Comparison of ENCODE assay signal across 9 cellular contexts in genomic region chr6:158654498-158654897, GRCh38. TPM values are rescaled to one million over a fixed set of nuclear protein-coding genes. Genes with fewer than 3 reads are reported as not detected.
DNase-seq lines count a peak whose midpoint lies in the region; ATAC-seq and TF ChIP-seq lines count a peak whose summit lies in the region.
"Had no signal": no experiment of that assay in that cellular context is flagged by ENCODE, and none has a peak within 500 bp of the region (broad histone marks: within the 10 kb centered on the region; RNA-seq: fewer than 3 reads in every experiment).

No MANE protein-coding gene starts in this region.

- H3K36me3 Mint-ChIP-seq in activated naive CD4-positive, alpha-beta T cell treated with anti-CD3 and anti-CD28 coated beads, Interleukin-2, amount 50 U/mL, for 24 hours, result peaks cover 2% of the 10 kb centered on the region
- peaks cover 87% of the 10 kb centered on the region for H3K36me3 Mint-ChIP-seq in activated T-helper 2 cell treated with anti-CD3 and anti-CD28 coated beads, Interferon-gamma antibody, Interleukin-2, Interleukin-4, amounts not matched to agents 10 μg/mL and 5 μg/mL and 100 μg/mL, durations not matched to agents 14 hours and 24 hours and 36 hours (ENCODE audit: low read depth)

- no peak for TF ChIP-seq POLR2A in tibial nerve (IDR thresholded peaks at IDR 0.05)

- TF ChIP-seq EP300 in tibial nerve (IDR thresholded peaks at IDR 0.05), result peak in 1 of 2 donors; percentile 12

- WGBS in psoas muscle, 3 donors, result 27 to 40% (median 30%) methylated on average over 6 of the region's 6 CpGs
- WGBS in tibial nerve, 2 donors, result 52 to 63% methylated on average over 6 of the region's 6 CpGs

- TF ChIP-seq CTCF in psoas muscle (IDR thresholded peaks at IDR 0.05) (no peak), tibial nerve (IDR thresholded peaks at IDR 0.05) (no peak)

- peak overlapping the region; percentile 96 for H3K27ac Mint-ChIP-seq in activated naive CD4-positive, alpha-beta T cell treated with anti-CD3 and anti-CD28 coated beads, Interleukin-2, amount 50 U/mL, for 24 hours
- peak overlapping the region; percentile 96 for H3K27ac Mint-ChIP-seq in activated T-helper 2 cell treated with anti-CD3 and anti-CD28 coated beads, Interferon-gamma antibody, Interleukin-2, Interleukin-4, amounts not matched to agents 10 μg/mL and 5 μg/mL and 100 μg/mL, durations not matched to agents 14 hours and 24 hours and 36 hours
- H3K27ac Mint-ChIP-seq: activated B cell treated with CpG ODN at 0.5 μM for 24 hours had no signal

- ATAC-seq in psoas muscle, result peak; percentile 93 to 97 (median 96)

- no peaks in the 10 kb centered on the region for H3K27me3 Mint-ChIP-seq in activated naive CD4-positive, alpha-beta T cell treated with anti-CD3 and anti-CD28 coated beads, Interleukin-2, amount 50 U/mL, for 24 hours
- no peaks in the 10 kb centered on the region for H3K27me3 Mint-ChIP-seq in activated T-helper 2 cell treated with anti-CD3 and anti-CD28 coated beads, Interferon-gamma antibody, Interleukin-2, Interleukin-4, amounts not matched to agents 10 μg/mL and 5 μg/mL and 100 μg/mL, durations not matched to agents 14 hours and 24 hours and 36 hours (ENCODE audit: low read depth)

- H3K4me1 Mint-ChIP-seq in activated naive CD4-positive, alpha-beta T cell treated with anti-CD3 and anti-CD28 coated beads, Interleukin-2, amount 50 U/mL, for 24 hours, result peaks cover 63% of the 10 kb centered on the region
- H3K4me1 Mint-ChIP-seq in activated T-helper 2 cell treated with anti-CD3 and anti-CD28 coated beads, Interferon-gamma antibody, Interleukin-2, Interleukin-4, amounts not matched to agents 10 μg/mL and 5 μg/mL and 100 μg/mL, durations not matched to agents 14 hours and 24 hours and 36 hours (ENCODE audit: low read depth), result peaks cover 60% of the 10 kb centered on the region

- intact Hi-C loops in activated T-helper 2 cell treated with anti-CD3 and anti-CD28 coated beads, Interferon-gamma antibody, Interleukin-2, Interleukin-4, amounts not matched to agents 10 μg/mL and 5 μg/mL and 100 μg/mL, durations not matched to agents 14 hours and 24 hours and 36 hours (cut with micrococcal nuclease), result no loop called here
- intact Hi-C loops in cardiac septum (cut with DNase I), result no loop called here
- intact Hi-C loops in psoas muscle (cut with DNase I), result no loop called here

- H3K27me3 ChIP-seq in psoas muscle (ENCODE audit: insufficient read depth in 3 of 3, low read length in 2 of 3) (no peaks in the 10 kb centered on the region), tibial nerve (no peaks in the 10 kb centered on the region)

- peak overlapping the region; percentile 80 for H3K4me3 Mint-ChIP-seq in activated naive CD4-positive, alpha-beta T cell treated with anti-CD3 and anti-CD28 coated beads, Interleukin-2, amount 50 U/mL, for 24 hours
- H3K4me3 Mint-ChIP-seq in activated T-helper 2 cell treated with anti-CD3 and anti-CD28 coated beads, Interferon-gamma antibody, Interleukin-2, Interleukin-4, amounts not matched to agents 10 μg/mL and 5 μg/mL and 100 μg/mL, durations not matched to agents 14 hours and 24 hours and 36 hours (ENCODE audit: low read depth), result peak overlapping the region; percentile 90
- H3K4me3 Mint-ChIP-seq: activated B cell treated with CpG ODN at 0.5 μM for 24 hours had no signal

- H3K9me3 ChIP-seq in psoas muscle, result no peaks in the 10 kb centered on the region
- no peaks in the 10 kb centered on the region for H3K9me3 ChIP-seq in tibial nerve

- H3K4me1 ChIP-seq in psoas muscle (peaks cover 20% of the 10 kb centered on the region), tibial nerve (peaks cover 0 to 7% (median 0%) of the 10 kb centered on the region in 4 donors)

- no peaks in the 10 kb centered on the region for H3K9me3 Mint-ChIP-seq in activated naive CD4-positive, alpha-beta T cell treated with anti-CD3 and anti-CD28 coated beads, Interleukin-2, amount 50 U/mL, for 24 hours
- no peaks in the 10 kb centered on the region for H3K9me3 Mint-ChIP-seq in activated T-helper 2 cell treated with anti-CD3 and anti-CD28 coated beads, Interferon-gamma antibody, Interleukin-2, Interleukin-4, amounts not matched to agents 10 μg/mL and 5 μg/mL and 100 μg/mL, durations not matched to agents 14 hours and 24 hours and 36 hours
- H3K9me3 Mint-ChIP-seq: activated B cell treated with CpG ODN at 0.5 μM for 24 hours had no signal

- H3K4me3 ChIP-seq in psoas muscle (peak overlapping the region; percentile 29), tibial nerve (no peak overlapping the region)

- peak overlapping the region; percentile 85 for H3K27ac ChIP-seq in psoas muscle
- H3K27ac ChIP-seq in tibial nerve, result peak overlapping the region in 2 of 4 donors; percentile 55 to 80

- no peak for DNase-seq in activated naive CD4-positive, alpha-beta T cell (lab: John Stamatoyannopoulos, UW)
- no peak for DNase-seq in activated T-helper 2 cell treated with anti-CD3 and anti-CD28 coated beads, Interferon-gamma antibody, Interleukin-2, Interleukin-4, amounts not matched to agents 10 μg/mL and 5 μg/mL and 100 μg/mL, durations not matched to agents 14 hours and 24 hours and 36 hours (ENCODE audit: low spot score)
- peak; percentile 91 for DNase-seq in cardiac septum (ENCODE audit: low spot score)
- DNase-seq in psoas muscle, result peak; percentile 85 to 91
- no peak for DNase-seq in NCI-H2107 treated with DMSO at 0.1 percent for 48 hours (lab: John Stamatoyannopoulos, UW; ENCODE audit: unreplicated experiment)
- DNase-seq in NOMO-1 treated with dmso at 0.1 percent for 144 hours (lab: John Stamatoyannopoulos, UW; ENCODE audit: unreplicated experiment), result no peak
- DNase-seq in tibial nerve (ENCODE audit: low spot score in 2 of 2), result no peak
- DNase-seq: activated B cell treated with CpG ODN at 0.5 μM for 24 hours had no signal

- H3K36me3 ChIP-seq in psoas muscle (ENCODE audit: insufficient read depth in 1 of 2, low read depth in 1 of 2) (no peaks in the 10 kb centered on the region), tibial nerve (no peaks in the 10 kb centered on the region)

RNA-seq across cellular contexts. Expression of gene SYTL3, which starts 4.6 kb away (rescaled TPM):
- total RNA-seq in activated T-helper 2 cell treated with anti-CD3 and anti-CD28 coated beads, Interferon-gamma antibody, Interleukin-2, Interleukin-4, amounts not matched to agents 10 μg/mL and 5 μg/mL and 100 μg/mL, durations not matched to agents 14 hours and 24 hours and 36 hours, result 232 and 242 TPM in 2 replicates
- 5.7 TPM for total RNA-seq in cardiac septum
- 10 to 100 TPM in 2 of 4 donors, 1 to 10 TPM in 2; 1.9 to 17.3 (median 11.0) TPM for total RNA-seq in psoas muscle
- polyA plus RNA-seq in psoas muscle, result 1 to 10 TPM; 1.7 to 4.1 (median 2.2) TPM
- 1 to 10 TPM; 1.3 to 6.7 (median 3.6) TPM for total RNA-seq in tibial nerve

RNA-seq across cellular contexts. Expression of gene DYNLT1, which starts 10.0 kb away (rescaled TPM):
- total RNA-seq in activated T-helper 2 cell treated with anti-CD3 and anti-CD28 coated beads, Interferon-gamma antibody, Interleukin-2, Interleukin-4, amounts not matched to agents 10 μg/mL and 5 μg/mL and 100 μg/mL, durations not matched to agents 14 hours and 24 hours and 36 hours, result 94.4 and 108 TPM in 2 replicates
- total RNA-seq in cardiac septum, result 131 TPM
- 100 to 1,000 TPM; 112 to 146 (median 135) TPM for total RNA-seq in psoas muscle
- polyA plus RNA-seq in psoas muscle, result 100 to 1,000 TPM; 150 to 202 (median 177) TPM
- 10 to 100 TPM; 36.6 to 80.0 (median 49.1) TPM for total RNA-seq in tibial nerve

Comparison
In these comparisons a context has a peak if more than half of its experiments do, and no peak if none do; other contexts are left out.
1. DNase-seq: peak in cardiac septum (single experiment) and psoas muscle (2 of 2); none in activated naive CD4-positive, alpha-beta T cell (0 of 4), activated T-helper 2 cell treated with anti-CD3 and anti-CD28 coated beads, Interferon-gamma antibody, Interleukin-2, Interleukin-4, amounts not matched to agents 10 μg/mL and 5 μg/mL and 100 μg/mL, durations not matched to agents 14 hours and 24 hours and 36 hours (single experiment), NCI-H2107 treated with DMSO at 0.1 percent for 48 hours (single experiment), NOMO-1 treated with dmso at 0.1 percent for 144 hours (single experiment) and tibial nerve (0 of 2).
2. RNA of gene SYTL3, which starts 4.6 kb away (total RNA-seq): 232 to 242 TPM in activated T-helper 2 cell treated with anti-CD3 and anti-CD28 coated beads, Interferon-gamma antibody, Interleukin-2, Interleukin-4, amounts not matched to agents 10 μg/mL and 5 μg/mL and 100 μg/mL, durations not matched to agents 14 hours and 24 hours and 36 hours; 1.9 to 17.3 TPM in psoas muscle, 5.7 TPM in cardiac septum (single experiment) and 1.3 to 6.7 TPM in tibial nerve; every median in the first group is over 10 times any median in the second.